Comparison of ENCODE assay signal across 20 cellular contexts in the genomic region with DNA sequence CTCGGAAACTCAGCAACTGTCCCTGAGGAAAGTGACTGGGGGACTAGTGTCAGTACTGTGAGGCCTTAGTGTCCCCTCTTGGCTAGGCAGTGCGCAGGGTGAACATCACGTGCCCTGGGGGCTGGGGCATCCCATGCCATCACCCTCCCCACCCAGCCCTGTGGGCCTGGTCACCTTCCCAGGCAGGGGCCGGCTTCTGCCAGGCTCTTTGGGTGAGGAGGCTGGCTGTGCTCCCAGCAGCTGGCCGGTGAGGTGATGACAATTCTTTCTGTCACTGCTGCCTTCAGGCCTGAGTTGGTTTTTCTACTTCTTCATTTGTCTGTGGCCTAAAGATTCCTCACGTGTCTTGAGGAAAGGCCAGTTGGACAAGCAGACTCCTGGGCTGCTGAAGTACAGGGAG.
A peak's percentile ranks its signal among the peaks of the same experiment; 100 is the strongest.
DNase-seq lines count a peak whose midpoint lies in the region; ATAC-seq and TF ChIP-seq lines count a peak whose summit lies in the region.
"Had no signal": no experiment of that assay in that cellular context is flagged by ENCODE, and none has a peak within 500 bp of the region (broad histone marks: within the 10 kb centered on the region; RNA-seq: fewer than 3 reads in every experiment).

No MANE protein-coding gene starts in this region.

- WGBS in prostate gland, result 56% methylated on average over 6 of the region's 6 CpGs

- H3K9me3 ChIP-seq in prostate gland, result no peaks in the 10 kb centered on the region
- no peaks in the 10 kb centered on the region for H3K9me3 ChIP-seq in uterus
- H3K9me3 ChIP-seq: colonic mucosa, lower lobe of right lung had no signal

- intact Hi-C loops in left cardiac atrium (cut with DNase I) (no loop called here), prostate gland (cut with DNase I) (loop anchor here (5.0 kb wide), 2 partner anchors 36 to 51 kb away; no protein-coding TSS in a partner anchor), uterus (cut with DNase I; ENCODE audit: low total_unique reads) (no loop called here)

- no peak for DNase-seq in activated naive CD4-positive, alpha-beta T cell treated with anti-CD3 and anti-CD28 coated beads, Interleukin-2, amount 50 U/mL, for 72 hours (ENCODE audit: low spot score in 2 of 2)
- no peak for DNase-seq in activated naive CD4-positive, alpha-beta T cell (lab: John Stamatoyannopoulos, UW)
- DNase-seq in left cardiac atrium, result peak; percentile 52
- DNase-seq in prostate gland (ENCODE audit: low spot score), result no peak
- DNase-seq in uterus, result no peak
- DNase-seq in activated CD4-positive, alpha-beta T cell treated with anti-CD3 and anti-CD28 coated beads for 4 hours, result no peak
- DNase-seq in erythroblast (lab: John Stamatoyannopoulos, UW), result no peak
- DNase-seq: activated CD4-positive, alpha-beta T cell treated with anti-CD3 and anti-CD28 coated beads, Interleukin-2, amount 10 ng/mL, durations not matched to agents 24 days and 14 days; activated CD8-positive, alpha-beta memory T cell treated with anti-CD3 and anti-CD28 coated beads, Interleukin-2, amount 10 ng/mL, durations not matched to agents 7 days and 5 days; activated naive CD8-positive, alpha-beta T cell treated with anti-CD3 and anti-CD28 coated beads for 36 hours; colonic mucosa; DMS79; immature natural killer cell; lower lobe of right lung; NCI-H1436 treated with DMSO at 0.1 percent for 48 hours; NCI-H510A treated with DMSO at 0.1 percent for 48 hours; stimulated activated CD4-positive, alpha-beta T cell treated with anti-CD3 and anti-CD28 coated beads, Interleukin-1b, Interleukin-23, amount 100 ng/mL, for 48 hours; stimulated activated naive CD4-positive, alpha-beta T cell treated with Interleukin-2 at 50 U/mL for 16 hours had no signal

- H3K4me3 ChIP-seq in prostate gland (no peak overlapping the region), uterus (no peak overlapping the region)
- H3K4me3 ChIP-seq: colonic mucosa, lower lobe of right lung had no signal

- H3K36me3 ChIP-seq in prostate gland (no peaks in the 10 kb centered on the region), uterus (no peaks in the 10 kb centered on the region)
- H3K36me3 ChIP-seq: colonic mucosa, lower lobe of right lung had no signal

- TF ChIP-seq POLR2A in prostate gland (IDR thresholded peaks at IDR 0.05) (no peak), uterus (IDR thresholded peaks at IDR 0.05) (no peak), erythroblast (IDR thresholded peaks at IDR 0.05; ENCODE audit: low read length) (no peak)

- H3K27ac Mint-ChIP-seq in activated naive CD4-positive, alpha-beta T cell treated with anti-CD3 and anti-CD28 coated beads, Interleukin-2, amount 50 U/mL, for 72 hours, result peak overlapping the region; percentile 18 to 68
- H3K27ac Mint-ChIP-seq: activated CD4-positive, alpha-beta T cell treated with anti-CD3 and anti-CD28 coated beads, Interleukin-2, amount 10 ng/mL, durations not matched to agents 24 days and 14 days; activated CD8-positive, alpha-beta memory T cell treated with anti-CD3 and anti-CD28 coated beads, Interleukin-2, amount 10 ng/mL, durations not matched to agents 7 days and 5 days; activated naive CD8-positive, alpha-beta T cell treated with anti-CD3 and anti-CD28 coated beads for 36 hours; immature natural killer cell had no signal

- H3K27me3 ChIP-seq in prostate gland (replicated peaks; ENCODE audit: insufficient read depth) (no peaks in the 10 kb centered on the region), uterus (no peaks in the 10 kb centered on the region)
- H3K27me3 ChIP-seq: colonic mucosa had no signal

- H3K4me1 ChIP-seq in prostate gland (replicated peaks) (peaks cover 6% of the 10 kb centered on the region), uterus (peaks cover 0 to 15% of the 10 kb centered on the region in 2 donors)
- H3K4me1 ChIP-seq: colonic mucosa had no signal

- no peaks in the 10 kb centered on the region for H3K9me3 Mint-ChIP-seq in activated naive CD4-positive, alpha-beta T cell treated with anti-CD3 and anti-CD28 coated beads, Interleukin-2, amount 50 U/mL, for 72 hours
- H3K9me3 Mint-ChIP-seq: activated CD4-positive, alpha-beta T cell treated with anti-CD3 and anti-CD28 coated beads, Interleukin-2, amount 10 ng/mL, durations not matched to agents 24 days and 14 days; activated naive CD8-positive, alpha-beta T cell treated with anti-CD3 and anti-CD28 coated beads for 36 hours; immature natural killer cell had no signal

- TF ChIP-seq CTCF in prostate gland (IDR thresholded peaks at IDR 0.05), result no peak
- TF ChIP-seq CTCF in uterus (IDR thresholded peaks at IDR 0.05), result no peak

- peak in 1 of 2 donors; percentile 13 for ATAC-seq in activated naive CD4-positive, alpha-beta T cell treated with anti-CD3 and anti-CD28 coated beads, Interleukin-2, amount 50 U/mL, for 72 hours
- ATAC-seq in left cardiac atrium (peak; percentile 34 to 55), HG03159 (IDR thresholded peaks at IDR 0.05; ENCODE audit: unreplicated experiment) (no peak)
- ATAC-seq: activated CD8-positive, alpha-beta memory T cell treated with anti-CD3 and anti-CD28 coated beads, Interleukin-2, amount 10 ng/mL, durations not matched to agents 7 days and 5 days; lower lobe of right lung had no signal

- no peaks in the 10 kb centered on the region for H3K36me3 Mint-ChIP-seq in activated naive CD4-positive, alpha-beta T cell treated with anti-CD3 and anti-CD28 coated beads, Interleukin-2, amount 50 U/mL, for 72 hours
- H3K36me3 Mint-ChIP-seq: activated CD8-positive, alpha-beta memory T cell treated with anti-CD3 and anti-CD28 coated beads, Interleukin-2, amount 10 ng/mL, durations not matched to agents 7 days and 5 days; activated naive CD8-positive, alpha-beta T cell treated with anti-CD3 and anti-CD28 coated beads for 36 hours; immature natural killer cell had no signal

- H3K27ac ChIP-seq in prostate gland (peak overlapping the region; percentile 78 to 80), uterus (peak overlapping the region; percentile 34 to 36)
- H3K27ac ChIP-seq: 22Rv1, colonic mucosa, lower lobe of right lung had no signal
